17 cellular contexts compared by ENCODE assay signal in the genomic region with DNA sequence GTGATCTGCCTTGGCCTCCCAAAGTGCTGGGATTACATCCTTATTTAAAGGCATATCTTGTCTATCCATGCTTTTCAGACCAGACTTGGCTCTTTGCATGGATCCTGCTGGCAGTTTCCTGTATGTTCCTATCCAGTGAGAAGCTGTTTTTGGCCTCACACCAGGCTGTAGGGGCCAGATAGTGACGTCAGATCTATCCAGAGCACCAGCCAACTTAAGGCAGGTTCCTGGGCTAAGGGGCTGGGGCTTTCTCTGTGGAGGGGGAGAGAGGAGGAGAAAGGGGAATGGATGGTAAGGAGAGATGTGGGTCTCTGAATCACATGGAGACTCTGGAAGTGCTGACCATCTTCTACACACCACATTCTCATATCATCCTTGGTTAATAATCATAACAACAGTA. TPM values are rescaled to one million over a fixed set of nuclear protein-coding genes. Genes with fewer than 3 reads are reported as not detected.
DNase-seq lines count a peak whose midpoint lies in the region; ATAC-seq and TF ChIP-seq lines count a peak whose summit lies in the region.
"Had no signal": no experiment of that assay in that cellular context is flagged by ENCODE, and none has a peak within 500 bp of the region (broad histone marks: within the 10 kb centered on the region; RNA-seq: fewer than 3 reads in every experiment).

No MANE protein-coding gene starts in this region.

- H3K79me2 ChIP-seq in SK-N-SH (ENCODE audit: insufficient read depth): peaks cover 14% of the 10 kb centered on the region; the same call in 1 of the 2 replicates

- H3K4me3 ChIP-seq in SK-N-SH (ENCODE audit: low read depth in 2 of 2, low read length in 1 of 2) (no peak overlapping the region), fibroblast of pulmonary artery (replicated peaks; ENCODE audit: low read depth, low read length) (no peak overlapping the region)
- H3K4me3 ChIP-seq: A549, HAP-1, sigmoid colon had no signal

- POLR2A ChIA-PET in SK-N-SH (lab: Yijun Ruan, JAX): no interaction called here
- POLR2A ChIA-PET in activated naive CD8-positive, alpha-beta T cell treated with anti-CD3 and anti-CD28 coated beads, Interleukin-2, amount 10 ng/mL, durations not matched to agents 7 days and 5 days (lab: Charles Lee): no interaction called here

- H3K36me3 ChIP-seq in SK-N-SH (replicated peaks in 1 of 2; ENCODE audit: control insufficient read depth in 1 of 2, insufficient read depth in 2 of 2, low read length in 1 of 2): no peaks in the 10 kb centered on the region
- H3K36me3 ChIP-seq: HAP-1, sigmoid colon had no signal

- peak overlapping the region; percentile 56 for H3K27ac Mint-ChIP-seq in activated naive CD8-positive, alpha-beta T cell treated with anti-CD3 and anti-CD28 coated beads, Interleukin-2, amount 10 ng/mL, durations not matched to agents 7 days and 5 days
- H3K27ac Mint-ChIP-seq in stimulated activated memory B cell treated with anti-CD40 and anti-IgM and Interleukin-4, amounts not matched to agents 10 μg/mL and 1 μg/mL and 100 μg/mL, for 72 hours: peak overlapping the region; percentile 3
- H3K27ac Mint-ChIP-seq: effector memory CD8-positive, alpha-beta T cell had no signal

- peak overlapping the region; percentile 27 for H3K4me3 Mint-ChIP-seq in activated naive CD8-positive, alpha-beta T cell treated with anti-CD3 and anti-CD28 coated beads, Interleukin-2, amount 10 ng/mL, durations not matched to agents 7 days and 5 days
- H3K4me3 Mint-ChIP-seq in stimulated activated memory B cell treated with anti-CD40 and anti-IgM and Interleukin-4, amounts not matched to agents 10 μg/mL and 1 μg/mL and 100 μg/mL, for 72 hours: no peak overlapping the region
- H3K4me3 Mint-ChIP-seq: effector memory CD8-positive, alpha-beta T cell had no signal

- H3K4me2 ChIP-seq in SK-N-SH: no peak overlapping the region
- H3K4me2 ChIP-seq: A549 had no signal

- WGBS in SK-N-SH (ENCODE audit: low lambda C conversion rate): 75% methylated on average over 1 of the region's 1 CpG

- H2AFZ ChIP-seq in SK-N-SH (ENCODE audit: low read depth): no peak overlapping the region

- no peak for TF ChIP-seq CTCF in SK-N-SH (IDR thresholded peaks at IDR 0.05)
- TF ChIP-seq CTCF in fibroblast of pulmonary artery (IDR thresholded peaks at IDR 0.05; ENCODE audit: low read length, missing control alignments): no peak

- no peaks in the 10 kb centered on the region for H3K9me2 ChIP-seq in SK-N-SH

- TF ChIP-seq RAD21 in SK-N-SH (IDR thresholded peaks at IDR 0.05; ENCODE audit: low read length): no peak

- H3K4me1 ChIP-seq in SK-N-SH (ENCODE audit: control insufficient read depth in 1 of 2, insufficient read depth in 2 of 2, low read depth in 1 of 2, low read length in 1 of 2): no peaks in the 10 kb centered on the region; a peak in 2 of 4 replicates

- peak overlapping the region in 1 of 2 experiments; percentile 24; a peak in 1 of 4 replicates for H3K27ac ChIP-seq in SK-N-SH (ENCODE audit: low read depth in 2 of 2, low read length in 1 of 2)
- H3K27ac ChIP-seq: A549, sigmoid colon had no signal

- H3K9me3 ChIP-seq in SK-N-SH: no peaks in the 10 kb centered on the region
- H3K9me3 ChIP-seq: A549, HAP-1, sigmoid colon had no signal

- DNase-seq in SK-N-SH (peak; percentile 20), fibroblast of pulmonary artery (ENCODE audit: low read depth) (peak; percentile 53), NCI-H1417 (lab: John Stamatoyannopoulos, UW) (no peak)
- no peak for DNase-seq in activated naive CD8-positive, alpha-beta T cell treated with anti-CD3 and anti-CD28 coated beads, Interleukin-2, amount 10 ng/mL, durations not matched to agents 7 days and 5 days
- DNase-seq: activated gamma-delta T cell treated with Interleukin-2 at 50 U/mL for 16 hours; DMS153; effector memory CD8-positive, alpha-beta T cell; NCI-H1105; NCI-H82; sigmoid colon had no signal

- no peaks in the 10 kb centered on the region for H3K27me3 ChIP-seq in SK-N-SH (ENCODE audit: insufficient read depth)
- H3K27me3 ChIP-seq: sigmoid colon had no signal

- no peak; a peak in 1 of 4 replicates for TF ChIP-seq EP300 in SK-N-SH (IDR thresholded peaks at IDR 0.05; ENCODE audit: borderline replicate concordance in 1 of 2, low read depth in 1 of 2, low read length in 1 of 2)

- H3K36me3 Mint-ChIP-seq in activated naive CD8-positive, alpha-beta T cell treated with anti-CD3 and anti-CD28 coated beads, Interleukin-2, amount 10 ng/mL, durations not matched to agents 7 days and 5 days: peaks cover 8% of the 10 kb centered on the region
- no peaks in the 10 kb centered on the region for H3K36me3 Mint-ChIP-seq in stimulated activated memory B cell treated with anti-CD40 and anti-IgM and Interleukin-4, amounts not matched to agents 10 μg/mL and 1 μg/mL and 100 μg/mL, for 72 hours

- H3F3A ChIP-seq in SK-N-SH (replicated peaks; ENCODE audit: insufficient read depth): no peaks in the 10 kb centered on the region

- ATAC-seq in SK-N-SH treated with all-trans-retinoic acid at 6 μM for 48 hours (no peak), GM21717 (IDR thresholded peaks at IDR 0.05; ENCODE audit: unreplicated experiment) (no peak), GM19463 (IDR thresholded peaks at IDR 0.05; ENCODE audit: unreplicated experiment) (no peak)
- ATAC-seq in activated naive CD8-positive, alpha-beta T cell treated with anti-CD3 and anti-CD28 coated beads, Interleukin-2, amount 10 ng/mL, durations not matched to agents 7 days and 5 days (ENCODE audit: low read depth): no peak
- ATAC-seq in stimulated activated memory B cell treated with anti-CD40 and anti-IgM and Interleukin-4, amounts not matched to agents 10 μg/mL and 1 μg/mL and 100 μg/mL, for 72 hours: no peak
- ATAC-seq: A549; activated CD4-positive, CD25-positive, alpha-beta regulatory T cell treated with anti-CD3 and anti-CD28 coated beads, Interleukin-2, amount 50 U/mL, for 24 hours; effector memory CD8-positive, alpha-beta T cell had no signal

- no peaks in the 10 kb centered on the region for H3K9me3 Mint-ChIP-seq in activated naive CD8-positive, alpha-beta T cell treated with anti-CD3 and anti-CD28 coated beads, Interleukin-2, amount 10 ng/mL, durations not matched to agents 7 days and 5 days
- H3K9me3 Mint-ChIP-seq in stimulated activated memory B cell treated with anti-CD40 and anti-IgM and Interleukin-4, amounts not matched to agents 10 μg/mL and 1 μg/mL and 100 μg/mL, for 72 hours: no peaks in the 10 kb centered on the region
- H3K9me3 Mint-ChIP-seq: effector memory CD8-positive, alpha-beta T cell had no signal

- no peaks in the 10 kb centered on the region for H3K27me3 Mint-ChIP-seq in activated naive CD8-positive, alpha-beta T cell treated with anti-CD3 and anti-CD28 coated beads, Interleukin-2, amount 10 ng/mL, durations not matched to agents 7 days and 5 days
- H3K27me3 Mint-ChIP-seq in stimulated activated memory B cell treated with anti-CD40 and anti-IgM and Interleukin-4, amounts not matched to agents 10 μg/mL and 1 μg/mL and 100 μg/mL, for 72 hours: no peaks in the 10 kb centered on the region
- H3K27me3 Mint-ChIP-seq: effector memory CD8-positive, alpha-beta T cell had no signal

- no peaks in the 10 kb centered on the region for H4K20me1 ChIP-seq in SK-N-SH (ENCODE audit: insufficient read depth)

- CTCF ChIA-PET in SK-N-SH (lab: Yijun Ruan, JAX): no interaction called here

- H3K9ac ChIP-seq in SK-N-SH: no peak overlapping the region

- H3K4me1 Mint-ChIP-seq in activated naive CD8-positive, alpha-beta T cell treated with anti-CD3 and anti-CD28 coated beads, Interleukin-2, amount 10 ng/mL, durations not matched to agents 7 days and 5 days: peaks cover 22% of the 10 kb centered on the region
- H3K4me1 Mint-ChIP-seq in stimulated activated memory B cell treated with anti-CD40 and anti-IgM and Interleukin-4, amounts not matched to agents 10 μg/mL and 1 μg/mL and 100 μg/mL, for 72 hours: peaks cover 28% of the 10 kb centered on the region

TF ChIP-seq in SK-N-SH, 30 proteins besides CTCF, POLR2A, EP300 and RAD21 (continues in another document):
- TF ChIP-seq GABPA (IDR thresholded peaks at IDR 0.05; ENCODE audit: low read depth) (no peak), FOXJ3 (CRISPR knock-in tag; IDR thresholded peaks at IDR 0.05) (no peak), MEF2A (IDR thresholded peaks at IDR 0.05; ENCODE audit: borderline replicate concordance, low read depth) (no peak), CHD2 (IDR thresholded peaks at IDR 0.05; ENCODE audit: low read length, partially characterized antibody) (no peak), TAF1 (IDR thresholded peaks at IDR 0.05; ENCODE audit: borderline replicate concordance, low read depth, low read length) (no peak)
- TF ChIP-seq, protein P1, sequence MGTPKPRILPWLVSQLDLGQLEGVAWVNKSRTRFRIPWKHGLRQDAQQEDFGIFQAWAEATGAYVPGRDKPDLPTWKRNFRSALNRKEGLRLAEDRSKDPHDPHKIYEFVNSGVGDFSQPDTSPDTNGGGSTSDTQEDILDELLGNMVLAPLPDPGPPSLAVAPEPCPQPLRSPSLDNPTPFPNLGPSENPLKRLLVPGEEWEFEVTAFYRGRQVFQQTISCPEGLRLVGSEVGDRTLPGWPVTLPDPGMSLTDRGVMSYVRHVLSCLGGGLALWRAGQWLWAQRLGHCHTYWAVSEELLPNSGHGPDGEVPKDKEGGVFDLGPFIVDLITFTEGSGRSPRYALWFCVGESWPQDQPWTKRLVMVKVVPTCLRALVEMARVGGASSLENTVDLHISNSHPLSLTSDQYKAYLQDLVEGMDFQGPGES (IDR thresholded peaks at IDR 0.05; ENCODE audit: low read depth, low read length): no peak

TF ChIP-seq in SK-N-SH treated with all-trans-retinoic acid at 6 μM for 48 hours, 23 proteins besides CTCF, POLR2A, EP300 and RAD21 (continues in another document):
- TF ChIP-seq ISL1 (CRISPR knock-in tag; IDR thresholded peaks at IDR 0.05) (no peak), ZFP3 (CRISPR knock-in tag; IDR thresholded peaks at IDR 0.05) (no peak)
- TF ChIP-seq, protein P2, sequence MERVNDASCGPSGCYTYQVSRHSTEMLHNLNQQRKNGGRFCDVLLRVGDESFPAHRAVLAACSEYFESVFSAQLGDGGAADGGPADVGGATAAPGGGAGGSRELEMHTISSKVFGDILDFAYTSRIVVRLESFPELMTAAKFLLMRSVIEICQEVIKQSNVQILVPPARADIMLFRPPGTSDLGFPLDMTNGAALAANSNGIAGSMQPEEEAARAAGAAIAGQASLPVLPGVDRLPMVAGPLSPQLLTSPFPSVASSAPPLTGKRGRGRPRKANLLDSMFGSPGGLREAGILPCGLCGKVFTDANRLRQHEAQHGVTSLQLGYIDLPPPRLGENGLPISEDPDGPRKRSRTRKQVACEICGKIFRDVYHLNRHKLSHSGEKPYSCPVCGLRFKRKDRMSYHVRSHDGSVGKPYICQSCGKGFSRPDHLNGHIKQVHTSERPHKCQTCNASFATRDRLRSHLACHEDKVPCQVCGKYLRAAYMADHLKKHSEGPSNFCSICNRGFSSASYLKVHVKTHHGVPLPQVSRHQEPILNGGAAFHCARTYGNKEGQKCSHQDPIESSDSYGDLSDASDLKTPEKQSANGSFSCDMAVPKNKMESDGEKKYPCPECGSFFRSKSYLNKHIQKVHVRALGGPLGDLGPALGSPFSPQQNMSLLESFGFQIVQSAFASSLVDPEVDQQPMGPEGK (CRISPR knock-in tag; IDR thresholded peaks at IDR 0.05; ENCODE audit: borderline replicate concordance): no peak

RNA-seq across cellular contexts. Expression of a gene that starts 2.1 kb away (rescaled TPM):
- 0.90 and 1.0 TPM in 2 replicates for polyA plus RNA-seq in SK-N-SH (2012; rRNA removed)
- polyA plus RNA-seq in SK-N-SH (2012; cell fraction: cytosol; rRNA removed): 1.7 and 1.9 TPM in 2 replicates
- polyA plus RNA-seq in SK-N-SH (2012; cell fraction: nucleus; rRNA removed): 1.1 and 1.3 TPM in 2 replicates
- 10 to 100 TPM; 22.1 to 23.1 TPM for total RNA-seq in activated naive CD8-positive, alpha-beta T cell treated with anti-CD3 and anti-CD28 coated beads, Interleukin-2, amount 10 ng/mL, durations not matched to agents 7 days and 5 days

Comparison
In these comparisons a context has a peak if more than half of its experiments do, and no peak if none do; other contexts are left out.
1. DNase-seq: peak in SK-N-SH (single experiment) and fibroblast of pulmonary artery (single experiment); none in activated naive CD8-positive, alpha-beta T cell treated with anti-CD3 and anti-CD28 coated beads, Interleukin-2, amount 10 ng/mL, durations not matched to agents 7 days and 5 days (single experiment) and NCI-H1417 (0 of 3).